ENCODE assay signal across 27 cellular contexts in the genomic region with DNA sequence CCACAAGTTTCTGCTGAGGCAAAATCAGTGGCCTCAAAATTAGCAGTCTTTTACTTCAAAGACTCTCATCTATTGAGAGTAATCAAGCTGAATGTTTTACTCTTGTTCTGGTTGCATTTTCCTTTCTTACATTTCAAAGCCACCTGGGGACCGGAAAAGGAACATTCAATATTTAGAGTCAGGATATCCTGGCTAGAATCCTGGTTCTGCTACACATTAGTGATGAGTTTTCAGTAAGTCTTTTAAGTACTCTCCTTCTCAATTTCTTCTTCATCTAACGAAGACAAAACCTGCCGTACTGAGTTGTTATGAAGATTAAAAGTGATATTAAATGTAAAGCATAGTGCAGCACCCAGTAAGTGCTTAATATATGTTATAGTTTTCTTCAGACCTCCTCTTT. TPM values are rescaled to one million over a fixed set of nuclear protein-coding genes. Genes with fewer than 3 reads are reported as not detected.
DNase-seq lines count a peak whose midpoint lies in the region; ATAC-seq, FAIRE-seq and TF ChIP-seq lines count a peak whose summit lies in the region.
"Had no signal": no experiment of that assay in that cellular context is flagged by ENCODE, and none has a peak within 500 bp of the region (broad histone marks: within the 10 kb centered on the region; RNA-seq: fewer than 3 reads in every experiment).

No MANE protein-coding gene starts in this region.

- H3K4me2 ChIP-seq in astrocyte (ENCODE audit: low read length) (peak overlapping the region; percentile 21), endothelial cell of umbilical vein (ENCODE audit: insufficient read depth, low read length) (no peak overlapping the region)

- H4K20me1 ChIP-seq in astrocyte (ENCODE audit: insufficient read depth, low read length) (no peaks in the 10 kb centered on the region), endothelial cell of umbilical vein (replicated peaks; ENCODE audit: control insufficient read depth, extremely low read depth, insufficient read depth, low read length) (no peaks in the 10 kb centered on the region)

- H3K9me3 Mint-ChIP-seq in astrocyte (ENCODE audit: unreplicated experiment): peaks cover 5% of the 10 kb centered on the region

- H3K36me3 Mint-ChIP-seq in astrocyte (ENCODE audit: low read depth, unreplicated experiment): no peaks in the 10 kb centered on the region
- H3K36me3 Mint-ChIP-seq: CD14-positive monocyte, IgD-negative memory B cell had no signal

- intact Hi-C loops in left ventricle myocardium inferior (cut with micrococcal nuclease): no loop called here
- intact Hi-C loops in left ventricle myocardium superior (cut with micrococcal nuclease): loop anchor here (10.0 kb wide), 1 partner anchor 53 kb away; no protein-coding TSS in a partner anchor
- intact Hi-C loops in endothelial cell of umbilical vein (cut with micrococcal nuclease): no loop called here
- intact Hi-C loops in gastrocnemius medialis (cut with DNase I; ENCODE audit: low total_unique reads): no loop called here

- DNase-seq in left ventricle myocardium inferior: no peak
- no peak for DNase-seq in left ventricle myocardium superior
- no peak for DNase-seq in astrocyte (ENCODE audit: low read depth)
- DNase-seq in endothelial cell of umbilical vein (ENCODE audit: low read depth, low spot score): peak; percentile 7
- DNase-seq in activated CD4-positive, alpha-beta T cell treated with anti-CD3 and anti-CD28 coated beads for 48 hours: no peak
- no peak for DNase-seq in NCI-H748 (lab: John Stamatoyannopoulos, UW; ENCODE audit: unreplicated experiment)
- DNase-seq in NCI-H446 (lab: John Stamatoyannopoulos, UW): no peak
- DNase-seq in gastrocnemius medialis: no peak
- DNase-seq: 8988T, AML-193, Calu3, DMS79 treated with DMSO at 0.1 percent for 48 hours, GF-D8, NCI-H1048, NCI-H1417 treated with DMSO at 0.1 percent for 48 hours, NCI-H187, NCI-H2081 treated with DMSO at 0.1 percent for 48 hours, NCI-H2171, NCI-H524, NCI-H774, PC-3, SK-N-SH had no signal

- peaks cover 14% of the 10 kb centered on the region for H3K4me1 ChIP-seq in left ventricle myocardium inferior
- peaks cover 30% of the 10 kb centered on the region for H3K4me1 ChIP-seq in astrocyte (ENCODE audit: insufficient read depth, low read length)
- peaks cover 27% of the 10 kb centered on the region for H3K4me1 ChIP-seq in endothelial cell of umbilical vein (ENCODE audit: control insufficient read depth, extremely low read depth, insufficient read depth, low read length)
- no peaks in the 10 kb centered on the region for H3K4me1 ChIP-seq in gastrocnemius medialis

- H3K27me3 Mint-ChIP-seq in astrocyte (ENCODE audit: low read depth, unreplicated experiment): no peaks in the 10 kb centered on the region
- H3K27me3 Mint-ChIP-seq: IgD-negative memory B cell had no signal

- H3K9me3 ChIP-seq in left ventricle myocardium inferior (replicated peaks): peaks cover 8% of the 10 kb centered on the region
- no peaks in the 10 kb centered on the region for H3K9me3 ChIP-seq in astrocyte (ENCODE audit: insufficient read depth, low read depth, low read length)
- no peaks in the 10 kb centered on the region for H3K9me3 ChIP-seq in endothelial cell of umbilical vein (replicated peaks; ENCODE audit: control insufficient read depth, insufficient read depth, low read length)
- H3K9me3 ChIP-seq in gastrocnemius medialis: no peaks in the 10 kb centered on the region
- H3K9me3 ChIP-seq: SK-N-SH had no signal

- no peak for TF ChIP-seq POLR2A in endothelial cell of umbilical vein (IDR thresholded peaks at IDR 0.05; ENCODE audit: low read depth, low read length)
- no peak for TF ChIP-seq POLR2A in gastrocnemius medialis (IDR thresholded peaks at IDR 0.05)

- peak overlapping the region; percentile 16 for H3K27ac ChIP-seq in left ventricle myocardium inferior (replicated peaks)
- peak overlapping the region; percentile 85 for H3K27ac ChIP-seq in astrocyte (ENCODE audit: low read depth, low read length)
- H3K27ac ChIP-seq in endothelial cell of umbilical vein (ENCODE audit: insufficient read depth, low read depth, low read length): no peak overlapping the region
- H3K27ac ChIP-seq in gastrocnemius medialis: no peak overlapping the region

- POLR2A ChIA-PET in endothelial cell of umbilical vein (lab: Charles Lee): no interaction called here

- H3K4me3 ChIP-seq in left ventricle myocardium inferior: no peak overlapping the region
- no peak overlapping the region for H3K4me3 ChIP-seq in astrocyte (ENCODE audit: insufficient read depth, low read depth, low read length)
- H3K4me3 ChIP-seq in endothelial cell of umbilical vein (replicated peaks in 1 of 3; ENCODE audit: insufficient read depth in 1 of 3, low read depth in 1 of 3, low read length in 3 of 3): no peak overlapping the region
- H3K4me3 ChIP-seq in gastrocnemius medialis: no peak overlapping the region

- H3K27me3 ChIP-seq in left ventricle myocardium inferior (ENCODE audit: low read depth) (no peaks in the 10 kb centered on the region), astrocyte (ENCODE audit: insufficient read depth, low read length) (no peaks in the 10 kb centered on the region), endothelial cell of umbilical vein (ENCODE audit: control insufficient read depth in 2 of 2, insufficient read depth in 2 of 2, low read length in 2 of 2) (no peaks in the 10 kb centered on the region), gastrocnemius medialis (no peaks in the 10 kb centered on the region)

- H3K9me1 ChIP-seq in endothelial cell of umbilical vein (replicated peaks; ENCODE audit: control insufficient read depth, extremely low read depth, insufficient read depth, low read length): no peaks in the 10 kb centered on the region

- H2AFZ ChIP-seq in astrocyte (ENCODE audit: low read depth, low read length) (no peak overlapping the region), endothelial cell of umbilical vein (ENCODE audit: low read depth, low read length) (no peak overlapping the region)

- H3K9ac ChIP-seq in astrocyte (ENCODE audit: low read length): no peak overlapping the region
- no peak overlapping the region for H3K9ac ChIP-seq in endothelial cell of umbilical vein (replicated peaks; ENCODE audit: extremely low read depth, insufficient read depth, low read length)
- H3K9ac ChIP-seq: SK-N-SH had no signal

- ATAC-seq in left ventricle myocardium superior (no peak), gastrocnemius medialis (no peak)
- ATAC-seq: PC-3 had no signal

- FAIRE-seq in astrocyte (lab: Jason Lieb, UNC) (no peak), endothelial cell of umbilical vein (lab: Jason Lieb, UNC) (no peak)
- FAIRE-seq: GM12892, GM19239, H54 had no signal

- TF ChIP-seq CTCF in left ventricle myocardium inferior (IDR thresholded peaks at IDR 0.05; ENCODE audit: borderline replicate concordance) (no peak), astrocyte (IDR thresholded peaks at IDR 0.05; ENCODE audit: insufficient read depth, low read depth, low read length) (no peak), endothelial cell of umbilical vein (IDR thresholded peaks at IDR 0.05; ENCODE audit: extremely low read depth in 1 of 2, insufficient read depth in 1 of 2, low read depth in 1 of 2, low read length in 2 of 2) (no peak), gastrocnemius medialis (IDR thresholded peaks at IDR 0.05 in 4 of 5, conservative IDR thresholded peaks at IDR 0.05 in 1 of 5) (no peak)

- H3K36me3 ChIP-seq in left ventricle myocardium inferior (no peaks in the 10 kb centered on the region), astrocyte (ENCODE audit: insufficient read depth, low read length) (no peaks in the 10 kb centered on the region), endothelial cell of umbilical vein (ENCODE audit: control insufficient read depth in 2 of 2, extremely low read depth in 1 of 2, insufficient read depth in 2 of 2, low read length in 2 of 2) (no peaks in the 10 kb centered on the region), gastrocnemius medialis (no peaks in the 10 kb centered on the region)

- H3K4me1 Mint-ChIP-seq in astrocyte (ENCODE audit: low read depth, unreplicated experiment): peaks cover 27% of the 10 kb centered on the region
- H3K4me1 Mint-ChIP-seq: CD14-positive monocyte, IgD-negative memory B cell had no signal

- peak overlapping the region; percentile 20 for H3K27ac Mint-ChIP-seq in astrocyte (ENCODE audit: unreplicated experiment)
- H3K27ac Mint-ChIP-seq: CD14-positive monocyte, IgD-negative memory B cell had no signal

- H3K79me2 ChIP-seq in astrocyte (ENCODE audit: insufficient read depth, low read length) (no peaks in the 10 kb centered on the region), endothelial cell of umbilical vein (ENCODE audit: control insufficient read depth, insufficient read depth, low read length) (no peaks in the 10 kb centered on the region)

- H3K4me3 Mint-ChIP-seq in astrocyte (ENCODE audit: unreplicated experiment): no peak overlapping the region
- H3K4me3 Mint-ChIP-seq: CD14-positive monocyte, IgD-negative memory B cell had no signal

- dilution Hi-C loops in endothelial cell of umbilical vein (cut with MboI; ENCODE audit: extremely low pct_ligation_motif_present, low sequenced_read_pairs): no loop called here

- no TSS peak for BruUV-seq in endothelial cell of umbilical vein (replicated peaks; lab: Mats Ljungman, UMichigan)

- CTCF ChIA-PET in endothelial cell of umbilical vein (lab: Charles Lee): interaction anchor here (1.0 to 2.0 kb wide), 3 partner anchors 9 to 61 kb away, joined by 3 to 10 read pairs (median 3); no protein-coding TSS in a partner anchor

- in situ Hi-C loops in gastrocnemius medialis (cut with MboI; ENCODE audit: low sequenced_read_pairs in 4 of 4): no loop called here

TF ChIP-seq in endothelial cell of umbilical vein, 7 proteins besides CTCF, POLR2A, EP300 and RAD21 (continues in another document):
- no peak for TF ChIP-seq GATA2 (IDR thresholded peaks at IDR 0.05; ENCODE audit: insufficient read depth, insufficient read length, low read depth, low read length)
- TF ChIP-seq MYC (IDR thresholded peaks at IDR 0.05; ENCODE audit: low read depth, low read length): no peak
- TF ChIP-seq, protein P1, sequence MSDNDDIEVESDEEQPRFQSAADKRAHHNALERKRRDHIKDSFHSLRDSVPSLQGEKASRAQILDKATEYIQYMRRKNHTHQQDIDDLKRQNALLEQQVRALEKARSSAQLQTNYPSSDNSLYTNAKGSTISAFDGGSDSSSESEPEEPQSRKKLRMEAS (IDR thresholded peaks at IDR 0.05; ENCODE audit: insufficient read depth, insufficient read length): no peak

RNA-seq across cellular contexts. Expression of a gene that starts 52.4 kb away (rescaled TPM):
- total RNA-seq in left ventricle myocardium inferior: 0.33 TPM
- 0.22 TPM for total RNA-seq in left ventricle myocardium superior
- 0.16 and 0.41 TPM in 2 replicates for total RNA-seq in astrocyte
- total RNA-seq in endothelial cell of umbilical vein: 0.20 and 0.72 TPM in 2 replicates
- 0.15 and 0.43 TPM in 2 replicates for polyA plus RNA-seq in endothelial cell of umbilical vein
- 0.27 and 0.30 TPM in 2 replicates for polyA plus RNA-seq in endothelial cell of umbilical vein (2011; cell fraction: cytosol; rRNA removed)
- polyA plus RNA-seq in endothelial cell of umbilical vein (2011; cell fraction: nucleus; rRNA removed): 0.62 and 0.87 TPM in 2 replicates
- polyA plus RNA-seq in endothelial cell of umbilical vein (2012): 0.15 and 0.21 TPM in 2 replicates
- 0.66 and 0.81 TPM in 2 replicates for polyA minus RNA-seq in endothelial cell of umbilical vein
- polyA minus RNA-seq in endothelial cell of umbilical vein (2011; cell fraction: cytosol; rRNA and poly(A)+ RNA removed): not detected
- polyA minus RNA-seq in endothelial cell of umbilical vein (2011; cell fraction: nucleus; rRNA and poly(A)+ RNA removed): 1.3 and 1.7 TPM in 2 replicates
- total RNA-seq in gastrocnemius medialis: under 1 TPM in 2 of 4 donors, not detected in 2; 0.04 to 0.33 TPM
- total RNA-seq: Calu3 had no signal
- polyA plus RNA-seq: CD14-positive monocyte, IgD-negative memory B cell had no signal

Comparison
In these comparisons a context has a peak if more than half of its experiments do, and no peak if none do; other contexts are left out.
1. H3K27ac ChIP-seq: peak in left ventricle myocardium inferior (single experiment) and astrocyte (single experiment); none in endothelial cell of umbilical vein (single experiment) and gastrocnemius medialis (0 of 4).